In the genomic region with DNA sequence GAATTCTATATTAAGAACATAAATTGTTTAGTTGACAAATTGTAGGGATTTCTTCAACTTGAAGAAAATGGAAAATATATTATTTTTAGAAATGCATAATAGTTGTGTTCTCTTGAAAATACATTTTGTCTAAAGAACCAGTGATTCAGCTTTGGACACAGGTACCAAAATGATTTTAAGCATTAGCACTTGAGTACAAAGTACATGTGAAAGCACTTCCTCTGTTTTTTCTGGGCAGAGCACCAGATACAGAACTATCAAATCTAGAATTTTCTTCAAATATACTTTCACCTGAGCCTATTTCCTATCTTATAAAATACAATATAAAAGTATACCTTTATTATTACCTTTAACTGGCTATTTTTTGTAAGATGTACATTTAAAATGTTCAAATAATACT, we compare ENCODE assay signal across 28 cellular contexts.
"Had no signal": no experiment of that assay in that cellular context is flagged by ENCODE, and none has a peak within 500 bp of the region (broad histone marks: within the 10 kb centered on the region; RNA-seq: fewer than 3 reads in every experiment).

No MANE protein-coding gene starts in this region.

- H3K9me3 ChIP-seq: pancreas, prostate gland, tibial artery, uterus had no signal

- H3K36me3 Mint-ChIP-seq: naive B cell; natural killer cell; stimulated activated effector memory CD8-positive, alpha-beta T cell treated with anti-CD3 and anti-CD28 coated beads, Interleukin-12 subunit alpha, Interleukin-12 subunit beta, amount 100 ng/mL, for 72 hours had no signal

- ATAC-seq: left cardiac atrium; left lung; natural killer cell; pancreas; right cardiac atrium; sciatic nerve; stimulated activated effector memory CD8-positive, alpha-beta T cell treated with anti-CD3 and anti-CD28 coated beads, Interleukin-12 subunit alpha, Interleukin-12 subunit beta, amount 100 ng/mL, for 72 hours had no signal

- H3K36me3 ChIP-seq: left lung, pancreas, prostate gland, spleen, suprapubic skin, thoracic aorta, tibial artery, uterus had no signal

- H3K4me3 ChIP-seq: left lung, lung, pancreas, prostate gland, skin epidermis, spleen, suprapubic skin, thoracic aorta, tibial artery, uterus had no signal

- DNase-seq: hippocampal formation; kidney glomerular epithelial cell; left cardiac atrium; left lung; mesendoderm; naive B cell; natural killer cell; nephron progenitor cell; nucleus accumbens; pancreas; posterior cingulate gyrus; retina; right cardiac atrium; spleen; stimulated activated CD4-positive, alpha-beta T cell treated with anti-CD3 and anti-CD28 coated beads, Interleukin-4, amount 100 ng/mL, for 24 hours; stimulated activated naive CD4-positive, alpha-beta T cell; tibial artery; uterus had no signal

- H3K4me3 Mint-ChIP-seq: mesothelial cell of epicardium; naive B cell; natural killer cell; nephron progenitor cell; stimulated activated effector memory CD8-positive, alpha-beta T cell treated with anti-CD3 and anti-CD28 coated beads, Interleukin-12 subunit alpha, Interleukin-12 subunit beta, amount 100 ng/mL, for 72 hours; stimulated activated naive CD8-positive, alpha-beta T cell treated with anti-CD3 and anti-CD28 coated beads, Interleukin-15, Interleukin-2, amounts not matched to agents 100 ng/mL and 50 ng/mL, for 24 hours; type B pancreatic cell had no signal

- H3K27me3 ChIP-seq: left lung, pancreas, spleen, suprapubic skin, tibial artery, uterus had no signal

- H3K27me3 Mint-ChIP-seq: naive B cell; stimulated activated naive CD8-positive, alpha-beta T cell treated with anti-CD3 and anti-CD28 coated beads, Interleukin-15, Interleukin-2, amounts not matched to agents 100 ng/mL and 50 ng/mL, for 24 hours; type B pancreatic cell had no signal

- H3K4me1 Mint-ChIP-seq: naive B cell; natural killer cell; nephron progenitor cell; stimulated activated effector memory CD8-positive, alpha-beta T cell treated with anti-CD3 and anti-CD28 coated beads, Interleukin-12 subunit alpha, Interleukin-12 subunit beta, amount 100 ng/mL, for 72 hours had no signal

- H3K27ac Mint-ChIP-seq: naive B cell; natural killer cell; nephron progenitor cell; stimulated activated effector memory CD8-positive, alpha-beta T cell treated with anti-CD3 and anti-CD28 coated beads, Interleukin-12 subunit alpha, Interleukin-12 subunit beta, amount 100 ng/mL, for 72 hours; stimulated activated naive CD8-positive, alpha-beta T cell treated with anti-CD3 and anti-CD28 coated beads, Interleukin-15, Interleukin-2, amounts not matched to agents 100 ng/mL and 50 ng/mL, for 24 hours; type B pancreatic cell had no signal

- H3K4me1 ChIP-seq: left lung, pancreas, prostate gland, spleen, suprapubic skin, uterus had no signal

- H3K27ac ChIP-seq: left lung, pancreas, prostate gland, skin epidermis, spleen, suprapubic skin, thoracic aorta, tibial artery, uterus had no signal
